30 cellular contexts compared by ENCODE assay signal in genomic region chr2:9660154-9660553, GRCh38.
"Had no signal": no experiment of that assay in that cellular context is flagged by ENCODE, and none has a peak within 500 bp of the region (broad histone marks: within the 10 kb centered on the region; RNA-seq: fewer than 3 reads in every experiment).

No MANE protein-coding gene starts in this region.

- FAIRE-seq: colon had no signal

- H3K27me3 ChIP-seq: esophagus muscularis mucosa, foreskin keratinocyte, gastroesophageal sphincter, heart right ventricle, right atrium auricular region, testis, tibial artery had no signal

- H3K4me3 ChIP-seq: esophagus muscularis mucosa, gastroesophageal sphincter, heart right ventricle, lower lobe of right lung, right atrium auricular region, testis, tibial artery had no signal

- H3K9ac ChIP-seq: parathyroid adenoma had no signal

- H3K9me3 Mint-ChIP-seq: dendritic cell treated with granulocyte-macrophage colony-stimulating factor and Interleukin-4, amounts not matched to agents 40 ng/mL and 50 ng/mL, for 4 days; endodermal cell; immature natural killer cell; natural killer cell; stimulated activated effector memory CD8-positive, alpha-beta T cell treated with anti-CD3 and anti-CD28 coated beads, Interleukin-12 subunit alpha, Interleukin-12 subunit beta, amount 100 ng/mL, for 72 hours; type B pancreatic cell had no signal

- H3K27ac ChIP-seq: epithelial cell of prostate, esophagus muscularis mucosa, foreskin keratinocyte, gastroesophageal sphincter, heart right ventricle, lower lobe of right lung, neutrophil, parathyroid adenoma, right atrium auricular region, testis, tibial artery had no signal

- H3K36me3 ChIP-seq: esophagus muscularis mucosa, gastroesophageal sphincter, heart right ventricle, lower lobe of right lung, neutrophil, right atrium auricular region, tibial artery had no signal

- H3K79me2 ChIP-seq: parathyroid adenoma had no signal

- H3K4me3 Mint-ChIP-seq: dendritic cell treated with granulocyte-macrophage colony-stimulating factor and Interleukin-4, amounts not matched to agents 40 ng/mL and 50 ng/mL, for 4 days; endodermal cell; immature natural killer cell; natural killer cell; stimulated activated effector memory CD8-positive, alpha-beta T cell treated with anti-CD3 and anti-CD28 coated beads, Interleukin-12 subunit alpha, Interleukin-12 subunit beta, amount 100 ng/mL, for 72 hours; type B pancreatic cell had no signal

- H2AFZ ChIP-seq: parathyroid adenoma had no signal

- H3K9me3 ChIP-seq: esophagus muscularis mucosa, gastroesophageal sphincter, heart right ventricle, lower lobe of right lung, neutrophil, right atrium auricular region, testis, tibial artery had no signal

- H3K36me3 Mint-ChIP-seq: immature natural killer cell, natural killer cell, type B pancreatic cell had no signal

- H3K27ac Mint-ChIP-seq: dendritic cell treated with granulocyte-macrophage colony-stimulating factor and Interleukin-4, amounts not matched to agents 40 ng/mL and 50 ng/mL, for 4 days; endodermal cell; natural killer cell; progenitor cell of endocrine pancreas; stimulated activated effector memory CD8-positive, alpha-beta T cell treated with anti-CD3 and anti-CD28 coated beads, Interleukin-12 subunit alpha, Interleukin-12 subunit beta, amount 100 ng/mL, for 72 hours; type B pancreatic cell had no signal

- ATAC-seq: foreskin keratinocyte; gastroesophageal sphincter; heart right ventricle; left colon; left ventricle myocardium superior; lower lobe of right lung; natural killer cell; sciatic nerve; stimulated activated effector memory CD8-positive, alpha-beta T cell treated with anti-CD3 and anti-CD28 coated beads, Interleukin-12 subunit alpha, Interleukin-12 subunit beta, amount 100 ng/mL, for 72 hours; stimulated activated naive CD8-positive, alpha-beta T cell treated with anti-CD3 and anti-CD28 coated beads, Interleukin-15, Interleukin-2, amounts not matched to agents 100 U/mL and 50 U/mL, for 24 hours had no signal

- DNase-seq: effector CD8-positive, alpha-beta T cell; foreskin keratinocyte; heart right ventricle; hippocampal formation; immature natural killer cell; islet precursor cell; kidney glomerular epithelial cell; left colon; left ventricle myocardium superior; lower lobe of right lung; natural killer cell; stimulated activated CD4-positive, alpha-beta T cell treated with anti-CD3 and anti-CD28 coated beads, Interleukin-2, amount 100 ng/mL, for 24 hours; stimulated activated CD4-positive, alpha-beta T cell treated with anti-CD3 and anti-CD28 coated beads, Interleukin-4, amount 100 ng/mL, for 24 hours; stimulated activated naive CD8-positive, alpha-beta T cell treated with anti-CD3 and anti-CD28 coated beads, Interleukin-15, Interleukin-2, amounts not matched to agents 100 U/mL and 50 U/mL, for 24 hours; substantia nigra; testis; tibial artery had no signal

- H3K4me1 ChIP-seq: esophagus muscularis mucosa, gastroesophageal sphincter, lower lobe of right lung, parathyroid adenoma, testis, tibial artery had no signal
